ENCODE assay signal across 9 cellular contexts in the genomic region with DNA sequence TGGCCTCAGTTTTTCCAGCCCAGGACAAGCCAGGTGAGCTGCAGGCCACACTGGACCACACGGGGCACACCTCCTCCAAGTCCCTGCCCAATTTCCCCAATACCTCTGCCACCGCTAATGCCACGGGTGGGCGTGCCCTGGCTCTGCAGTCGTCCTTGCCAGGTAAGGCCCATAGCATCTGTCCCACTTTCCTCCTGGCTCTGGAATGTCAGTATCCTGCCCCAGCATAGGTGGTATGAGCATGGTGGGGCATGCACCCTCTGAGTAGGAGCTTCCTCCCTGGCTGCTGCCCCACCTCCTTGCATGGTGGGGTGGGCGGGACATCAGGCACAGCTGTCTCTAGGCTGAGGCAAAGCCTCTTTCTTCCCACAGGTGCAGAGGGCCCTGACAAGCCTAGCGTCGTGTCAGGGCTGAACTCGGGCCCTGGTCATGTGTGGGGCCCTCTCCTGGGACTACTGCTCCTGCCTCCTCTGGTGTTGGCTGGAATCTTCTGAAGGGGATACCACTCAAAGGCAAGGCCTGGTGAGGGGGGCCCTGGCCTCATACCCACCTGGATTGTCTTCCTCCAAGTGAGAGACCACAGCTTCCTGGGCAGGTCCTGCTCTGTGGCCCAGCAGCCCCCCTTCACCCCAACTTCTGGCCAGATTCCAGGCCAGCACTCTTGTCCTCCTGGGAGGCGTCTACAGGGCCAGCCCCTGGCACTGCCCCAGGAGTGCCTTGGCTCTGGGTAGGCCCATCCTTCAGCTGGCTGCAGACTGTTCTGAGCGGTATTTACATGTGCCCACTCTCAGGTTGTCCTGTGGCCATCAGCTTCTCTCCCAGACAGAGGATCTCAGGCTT. TPM values are rescaled to one million over a fixed set of nuclear protein-coding genes. Genes with fewer than 3 reads are reported as not detected.
DNase-seq lines count a peak whose midpoint lies in the region; ATAC-seq, FAIRE-seq and TF ChIP-seq lines count a peak whose summit lies in the region.
"Had no signal": no experiment of that assay in that cellular context is flagged by ENCODE, and none has a peak within 500 bp of the region (broad histone marks: within the 10 kb centered on the region; RNA-seq: fewer than 3 reads in every experiment).

No MANE protein-coding gene starts in this region.

- peaks cover 23 to 56% of the 10 kb centered on the region in 2 experiments; a peak in 4 of 5 replicates for H3K4me1 ChIP-seq in K562 (replicated peaks in 1 of 2; ENCODE audit: control insufficient read depth in 2 of 2, insufficient read depth in 2 of 2, low read length in 2 of 2)
- H3K4me1 ChIP-seq in neutrophil (ENCODE audit: control insufficient read depth in 1 of 2, insufficient read depth in 1 of 2, low read depth in 1 of 2, low read length in 1 of 2) = peaks cover 14 to 17% of the 10 kb centered on the region in 2 experiments

- H3K27ac ChIP-seq in K562 (ENCODE audit: extremely low read depth, low read depth, low read length) (no peak overlapping the region), neutrophil (peak overlapping the region; percentile 71)

- TF ChIP-seq POLR2A in K562 (conservative IDR thresholded peaks at IDR 0.05) = no peak

- POLR2A ChIA-PET in K562 (lab: Yijun Ruan, JAX) = interaction anchor here (0.6 to 1.4 kb wide), 9 partner anchors 8 to 1080 kb away, joined by 3 to 6 read pairs (median 3); partner anchors contain the start of genes MTCH1 and PI16

- TF ChIP-seq CTCF in K562 (IDR thresholded peaks at IDR 0.05 in 2 of 3, conservative IDR thresholded peaks at IDR 0.05 in 1 of 3; ENCODE audit: insufficient read depth in 2 of 3, low read depth in 1 of 3, low read length in 3 of 3) = no peak
- TF ChIP-seq CTCF in neutrophil (IDR thresholded peaks at IDR 0.05) = no peak

- peak; percentile 89 for DNase-seq in NCI-H2029 (lab: John Stamatoyannopoulos, UW)
- no peak for DNase-seq in K562 (ENCODE audit: extremely low read depth in 1 of 4, low spot score in 3 of 4)
- DNase-seq in Ammon's horn (ENCODE audit: low spot score) = no peak
- DNase-seq in SHP77 (lab: John Stamatoyannopoulos, UW) = no peak
- DNase-seq in middle frontal gyrus (ENCODE audit: extremely low spot score, low spot score) = no peak
- DNase-seq: NCI-H146 had no signal

- ATAC-seq in GM21529 (IDR thresholded peaks at IDR 0.05; ENCODE audit: unreplicated experiment) (peak; percentile 48), K562 (0 out of 3 replicates have a peak, but pooled peaks have one; percentile 2), GM19328 (IDR thresholded peaks at IDR 0.05; ENCODE audit: unreplicated experiment) (no peak)

- peaks cover 18% of the 10 kb centered on the region; the same call in 1 of the 2 replicates for H4K20me1 ChIP-seq in K562 (replicated peaks; ENCODE audit: control insufficient read depth, insufficient read depth, low read length)

- in situ Hi-C loops in K562 (cut with MboI) = no loop called here

- no peak for FAIRE-seq in K562 (lab: Jason Lieb, UNC)

- H3K9me3 ChIP-seq in K562 (replicated peaks; ENCODE audit: control insufficient read depth, insufficient read depth, low read depth, low read length) (no peaks in the 10 kb centered on the region), neutrophil (no peaks in the 10 kb centered on the region)

- no peaks in the 10 kb centered on the region for H3K9me1 ChIP-seq in K562 (ENCODE audit: control insufficient read depth, insufficient read depth, low read length)

- no peak overlapping the region for H3K4me3 ChIP-seq in K562
- H3K4me3 ChIP-seq in neutrophil (ENCODE audit: low read depth in 1 of 2, low read length in 1 of 2) = no peak overlapping the region

- intact Hi-C loops in K562 (cut with micrococcal nuclease) = no loop called here

- 43% methylated on average over 11 of the region's 11 CpGs for WGBS in K562 (ENCODE audit: insufficient coverage, low coverage, missing lambda C conversion rate)

- H3K27me3 ChIP-seq in K562 (ENCODE audit: control insufficient read depth in 2 of 2, insufficient read depth in 2 of 2, low read length in 2 of 2) = peaks cover 0 to 9% of the 10 kb centered on the region in 2 experiments; a peak in 2 of 5 replicates
- peaks cover 33% of the 10 kb centered on the region for H3K27me3 ChIP-seq in neutrophil

- no TSS peak for BruUV-seq in K562 (replicated peaks; lab: Mats Ljungman, UMichigan)

- H3K4me2 ChIP-seq in K562 (ENCODE audit: insufficient read depth, low read length) = no peak overlapping the region

- TF ChIP-seq RAD21 in K562 (CRISPR knock-in tag; conservative IDR thresholded peaks at IDR 0.05 in 1 of 2, IDR thresholded peaks at IDR 0.05 in 1 of 2) = no peak

- H2AFZ ChIP-seq in K562 (ENCODE audit: low read depth, low read length) = no peak overlapping the region

- H3K79me2 ChIP-seq in K562 (ENCODE audit: control insufficient read depth, insufficient read depth, low read length) = no peaks in the 10 kb centered on the region

- CTCF ChIA-PET in K562 (lab: Yijun Ruan, JAX; ENCODE audit: low intra/inter-chr PET ratio) = no interaction called here

- TF ChIP-seq EP300 in K562 (IDR thresholded peaks at IDR 0.05; ENCODE audit: low read length) = no peak

- H3K36me3 ChIP-seq in K562 (ENCODE audit: control insufficient read depth, insufficient read depth, low read length) (peaks cover 16% of the 10 kb centered on the region), neutrophil (peaks cover 26% of the 10 kb centered on the region)

- H3K9ac ChIP-seq in K562 (ENCODE audit: insufficient read depth in 1 of 2, low read depth in 2 of 2, low read length in 2 of 2) = peak overlapping the region in 1 of 2 experiments; percentile 47; a peak in 2 of 4 replicates

RNA-seq across cellular contexts. Expression of gene PI16, which starts 9.1 kb away (rescaled TPM):
- 0.42 TPM in 1 of 2 replicates, not detected in the other for total RNA-seq in K562 (2011; cell fraction: chromatin; rRNA removed; ENCODE audit: low replicate concordance)
- total RNA-seq in K562 (2011; cell fraction: nucleolus; rRNA removed) = 0.33 TPM in 1 of 2 replicates, not detected in the other
- total RNA-seq in K562 (2011; cell fraction: nucleoplasm; rRNA removed) = 0.15 and 0.84 TPM in 2 replicates
- total RNA-seq in K562 (2014; rRNA removed) (0.12 and 0.18 TPM in 2 replicates), K562 (2014; rRNA removed; fragmentation: Illumina TruSeq; extraction: Trizol) (not detected in 2 replicates), K562 (2015; rRNA removed; fragmentation: Illumina TruSeq; extraction: Trizol) (not detected in 2 replicates), K562 (2021) (0.18 TPM in 1 of 2 replicates, not detected in the other)
- polyA plus RNA-seq in K562 (2011; rRNA removed) (0.06 TPM in 1 of 2 replicates, not detected in the other), K562 (2014; fragmentation: Illumina TruSeq; extraction: Trizol) (0.08 TPM in 1 of 2 replicates, not detected in the other), K562 (2014; fragmentation: Nextera tagmentation; extraction: Ambion mirVana) (not detected), K562 (2014; rRNA removed) (0.54 TPM in 1 of 2 replicates, not detected in the other)
- polyA plus RNA-seq in K562 (2011; cell fraction: cytosol; rRNA removed) = not detected in 2 replicates
- 0.06 and 0.13 TPM in 2 replicates for polyA plus RNA-seq in K562 (2011; cell fraction: nucleus; rRNA removed)
- polyA plus RNA-seq in K562 (2012) = 0.10 and 0.64 TPM in 2 replicates
- not detected in 2 replicates for polyA minus RNA-seq in K562 (2011; rRNA and poly(A)+ RNA removed)
- not detected in 2 replicates for polyA minus RNA-seq in K562 (2011; cell fraction: cytosol; rRNA and poly(A)+ RNA removed)
- polyA minus RNA-seq in K562 (2011; cell fraction: nucleus; rRNA and poly(A)+ RNA removed) = 0.33 TPM in 1 of 2 replicates, not detected in the other

RNA-seq across cellular contexts. Expression of gene MTCH1, which starts 22.3 kb away (rescaled TPM):
- total RNA-seq in K562 (2011; cell fraction: chromatin; rRNA removed; ENCODE audit: low replicate concordance) = 102 and 218 TPM in 2 replicates
- 162 and 195 TPM in 2 replicates for total RNA-seq in K562 (2011; cell fraction: nucleolus; rRNA removed)
- 126 and 134 TPM in 2 replicates for total RNA-seq in K562 (2011; cell fraction: nucleoplasm; rRNA removed)
- total RNA-seq in K562 (2014; rRNA removed) (118 and 148 TPM in 2 replicates), K562 (2014; rRNA removed; fragmentation: Illumina TruSeq; extraction: Trizol) (98.3 and 112 TPM in 2 replicates), K562 (2015; rRNA removed; fragmentation: Illumina TruSeq; extraction: Trizol) (114 and 122 TPM in 2 replicates), K562 (2021) (153 and 161 TPM in 2 replicates)
- polyA plus RNA-seq in K562 (2011; rRNA removed) (135 and 137 TPM in 2 replicates), K562 (2014; fragmentation: Illumina TruSeq; extraction: Trizol) (125 and 128 TPM in 2 replicates), K562 (2014; fragmentation: Nextera tagmentation; extraction: Ambion mirVana) (10 to 100 TPM in 1 of 2 experiments, 1 to 10 TPM in 1; 7.9 to 14.1 TPM), K562 (2014; rRNA removed) (102 and 116 TPM in 2 replicates)
- polyA plus RNA-seq in K562 (2011; cell fraction: cytosol; rRNA removed) = 156 and 157 TPM in 2 replicates
- polyA plus RNA-seq in K562 (2011; cell fraction: nucleus; rRNA removed) = 338 and 345 TPM in 2 replicates
- polyA plus RNA-seq in K562 (2012) = 148 and 189 TPM in 2 replicates
- polyA minus RNA-seq in K562 (2011; rRNA and poly(A)+ RNA removed) = 101 and 125 TPM in 2 replicates
- polyA minus RNA-seq in K562 (2011; cell fraction: cytosol; rRNA and poly(A)+ RNA removed) = 65.4 and 66.7 TPM in 2 replicates
- polyA minus RNA-seq in K562 (2011; cell fraction: nucleus; rRNA and poly(A)+ RNA removed) = 139 and 166 TPM in 2 replicates

RNA-seq across cellular contexts. Expression of gene FGD2, which starts 41.8 kb away (rescaled TPM):
- 0.30 and 0.49 TPM in 2 replicates for total RNA-seq in K562 (2011; cell fraction: chromatin; rRNA removed; ENCODE audit: low replicate concordance)
- total RNA-seq in K562 (2011; cell fraction: nucleolus; rRNA removed) = 0.13 TPM in 1 of 2 replicates, not detected in the other
- 0.37 TPM in 1 of 2 replicates, not detected in the other for total RNA-seq in K562 (2011; cell fraction: nucleoplasm; rRNA removed)
- total RNA-seq in K562 (2014; rRNA removed) = 0.04 TPM in 1 of 2 replicates, not detected in the other
- not detected in 2 replicates for total RNA-seq in K562 (2014; rRNA removed; fragmentation: Illumina TruSeq; extraction: Trizol)
- total RNA-seq in K562 (2015; rRNA removed; fragmentation: Illumina TruSeq; extraction: Trizol) = 0.15 TPM in 1 of 2 replicates, not detected in the other
- 0.13 TPM in 1 of 2 replicates, not detected in the other for total RNA-seq in K562 (2021)
- 0.04 TPM in 1 of 2 replicates, not detected in the other for polyA plus RNA-seq in K562 (2011; rRNA removed)
- polyA plus RNA-seq in K562 (2011; cell fraction: cytosol; rRNA removed) = 0.04 and 0.06 TPM in 2 replicates
- polyA plus RNA-seq in K562 (2011; cell fraction: nucleus; rRNA removed) = 0.15 and 0.44 TPM in 2 replicates
- polyA plus RNA-seq in K562 (2012) = 0.17 and 0.42 TPM in 2 replicates
- polyA plus RNA-seq in K562 (2014; fragmentation: Illumina TruSeq; extraction: Trizol) = not detected in 2 replicates
- polyA plus RNA-seq in K562 (2014; fragmentation: Nextera tagmentation; extraction: Ambion mirVana) = not detected
- polyA plus RNA-seq in K562 (2014; rRNA removed) = 0.09 TPM in 1 of 2 replicates, not detected in the other
- polyA minus RNA-seq in K562 (2011; rRNA and poly(A)+ RNA removed) = 0.03 TPM in 1 of 2 replicates, not detected in the other
- not detected in 2 replicates for polyA minus RNA-seq in K562 (2011; cell fraction: cytosol; rRNA and poly(A)+ RNA removed)
- polyA minus RNA-seq in K562 (2011; cell fraction: nucleus; rRNA and poly(A)+ RNA removed) = 0.33 TPM in 1 of 2 replicates, not detected in the other
